ENCODE assay signal across 27 cellular contexts in genomic region chrX:135287266-135287823, GRCh38. TPM values are rescaled to one million over a fixed set of nuclear protein-coding genes. Genes with fewer than 3 reads are reported as not detected.
A peak's percentile ranks its signal among the peaks of the same experiment; 100 is the strongest.
DNase-seq lines count a peak whose midpoint lies in the region; ATAC-seq, FAIRE-seq and TF ChIP-seq lines count a peak whose summit lies in the region.
"Had no signal": no experiment of that assay in that cellular context is flagged by ENCODE, and none has a peak within 500 bp of the region (broad histone marks: within the 10 kb centered on the region; RNA-seq: fewer than 3 reads in every experiment).

No MANE protein-coding gene starts in this region.

- no peak overlapping the region for H3K4me2 ChIP-seq in K562 (ENCODE audit: insufficient read depth, low read length)
- no peak overlapping the region for H3K4me2 ChIP-seq in osteoblast (ENCODE audit: insufficient read depth, low read length)

- ATAC-seq in K562: no peak
- no peak for ATAC-seq in HG03045 (IDR thresholded peaks at IDR 0.05; ENCODE audit: unreplicated experiment)
- ATAC-seq in HG03439 (IDR thresholded peaks at IDR 0.05; ENCODE audit: unreplicated experiment): no peak

- H3K4me3 ChIP-seq in K562 (no peak overlapping the region), osteoblast (ENCODE audit: insufficient read depth, low read length) (no peak overlapping the region)
- H3K4me3 ChIP-seq: GM23248 had no signal

- H3K9me3 ChIP-seq in K562 (replicated peaks; ENCODE audit: control insufficient read depth, insufficient read depth, low read depth, low read length): no peaks in the 10 kb centered on the region
- peaks cover 16% of the 10 kb centered on the region for H3K9me3 ChIP-seq in osteoblast (ENCODE audit: low read depth, low read length)
- H3K9me3 ChIP-seq: Caco-2 had no signal

- peak; percentile 16 for FAIRE-seq in D721Med (lab: Jason Lieb, UNC)
- FAIRE-seq in K562 (lab: Jason Lieb, UNC): no peak
- FAIRE-seq: A204.1, GM12891, GM19239, H54, HTR-8/SVneo had no signal

- in situ Hi-C loops in KBM-7 (cut with MboI; ENCODE audit: low pct_unique_long_range_greater_than_20kb, low sequenced_read_pairs) (no loop called here), K562 (cut with MboI) (no loop called here)

- TF ChIP-seq CTCF in D721Med (IDR thresholded peaks at IDR 0.05; ENCODE audit: insufficient read depth, missing control alignments) (no peak), K562 (IDR thresholded peaks at IDR 0.05 in 2 of 3, conservative IDR thresholded peaks at IDR 0.05 in 1 of 3; ENCODE audit: insufficient read depth in 2 of 3, low read depth in 1 of 3, low read length in 3 of 3) (no peak), osteoblast (IDR thresholded peaks at IDR 0.05; ENCODE audit: extremely low read depth, low read depth, low read length) (no peak)

- H3K9me1 ChIP-seq in K562 (ENCODE audit: control insufficient read depth, insufficient read depth, low read length): no peaks in the 10 kb centered on the region

- no peak for TF ChIP-seq EP300 in K562 (IDR thresholded peaks at IDR 0.05; ENCODE audit: low read length)

- no peak for TF ChIP-seq RAD21 in K562 (CRISPR knock-in tag; conservative IDR thresholded peaks at IDR 0.05 in 1 of 2, IDR thresholded peaks at IDR 0.05 in 1 of 2)

- TF ChIP-seq POLR2A in K562 (conservative IDR thresholded peaks at IDR 0.05): no peak

- DNase-seq in D721Med (ENCODE audit: insufficient read length, low spot score): no peak
- peak; percentile 15 for DNase-seq in KBM-7
- DNase-seq in K562 (ENCODE audit: extremely low read depth in 1 of 4, low spot score in 3 of 4): no peak
- peak; percentile 3 for DNase-seq in osteoblast (ENCODE audit: insufficient read length, low spot score, missing footprints)
- DNase-seq in NCI-H524 treated with DMSO at 0.1 percent for 48 hours (lab: John Stamatoyannopoulos, UW): no peak
- DNase-seq: AML-193; Caco-2; CD4-positive, alpha-beta T cell; DMS153; DND-41; EL; GM23248; HCEC 1CT; HFFc6; IMR-90; Kasumi-1; KG1 had no signal

- no TSS peak for BruUV-seq in K562 (replicated peaks; lab: Mats Ljungman, UMichigan)

- intact Hi-C loops in K562 (cut with micrococcal nuclease): no loop called here

- no peak overlapping the region for H2AFZ ChIP-seq in K562 (ENCODE audit: low read depth, low read length)
- H2AFZ ChIP-seq in osteoblast (ENCODE audit: low read length): no peak overlapping the region
- H2AFZ ChIP-seq: GM23248 had no signal

- H4K20me1 ChIP-seq in K562 (replicated peaks; ENCODE audit: control insufficient read depth, insufficient read depth, low read length) (no peaks in the 10 kb centered on the region), osteoblast (ENCODE audit: insufficient read depth, low read length) (no peaks in the 10 kb centered on the region)

- POLR2A ChIA-PET in K562 (lab: Yijun Ruan, JAX): no interaction called here

- H3K36me3 ChIP-seq in K562 (ENCODE audit: control insufficient read depth, insufficient read depth, low read length) (no peaks in the 10 kb centered on the region), osteoblast (ENCODE audit: insufficient read depth, low read length) (no peaks in the 10 kb centered on the region)

- no peak overlapping the region for H3K9ac ChIP-seq in K562 (ENCODE audit: insufficient read depth in 1 of 2, low read depth in 2 of 2, low read length in 2 of 2)
- H3K9ac ChIP-seq: GM23248 had no signal

- H3K4me1 ChIP-seq in K562 (replicated peaks in 1 of 2; ENCODE audit: control insufficient read depth in 2 of 2, insufficient read depth in 2 of 2, low read length in 2 of 2) (no peaks in the 10 kb centered on the region), osteoblast (ENCODE audit: insufficient read depth, low read length) (no peaks in the 10 kb centered on the region)
- H3K4me1 ChIP-seq: Caco-2 had no signal

- H3K27me3 ChIP-seq in K562 (ENCODE audit: control insufficient read depth in 2 of 2, insufficient read depth in 2 of 2, low read length in 2 of 2) (no peaks in the 10 kb centered on the region), osteoblast (ENCODE audit: insufficient read depth, low read length) (no peaks in the 10 kb centered on the region)

- H3K27ac ChIP-seq in K562 (ENCODE audit: extremely low read depth, low read depth, low read length) (no peak overlapping the region), osteoblast (ENCODE audit: low read depth, low read length) (no peak overlapping the region)
- H3K27ac ChIP-seq: C4-2B, GM23248 had no signal

- WGBS in K562 (ENCODE audit: insufficient coverage, low coverage, missing lambda C conversion rate): 30% methylated on average over 2 of the region's 2 CpGs

- CTCF ChIA-PET in K562 (lab: Yijun Ruan, JAX; ENCODE audit: low intra/inter-chr PET ratio): no interaction called here

- H3K79me2 ChIP-seq in K562 (ENCODE audit: control insufficient read depth, insufficient read depth, low read length) (no peaks in the 10 kb centered on the region), osteoblast (ENCODE audit: insufficient read depth, low read length) (no peaks in the 10 kb centered on the region)

RNA-seq across cellular contexts. Expression of gene ETDC, which starts 21.9 kb away (rescaled TPM):
- total RNA-seq in K562 (2011; cell fraction: chromatin; rRNA removed; ENCODE audit: low replicate concordance): not detected in 2 replicates
- total RNA-seq in K562 (2011; cell fraction: nucleolus; rRNA removed): not detected in 2 replicates
- total RNA-seq in K562 (2011; cell fraction: nucleoplasm; rRNA removed): not detected in 2 replicates
- not detected in 2 replicates for total RNA-seq in K562 (2014; rRNA removed)
- total RNA-seq in K562 (2014; rRNA removed; fragmentation: Illumina TruSeq; extraction: Trizol): not detected in 2 replicates
- not detected in 2 replicates for total RNA-seq in K562 (2015; rRNA removed; fragmentation: Illumina TruSeq; extraction: Trizol)
- not detected in 2 replicates for total RNA-seq in K562 (2021)
- polyA plus RNA-seq in K562 (2011; rRNA removed): not detected in 2 replicates
- not detected in 2 replicates for polyA plus RNA-seq in K562 (2011; cell fraction: cytosol; rRNA removed)
- polyA plus RNA-seq in K562 (2011; cell fraction: nucleus; rRNA removed): not detected in 2 replicates
- polyA plus RNA-seq in K562 (2012): not detected in 2 replicates
- polyA plus RNA-seq in K562 (2014; fragmentation: Illumina TruSeq; extraction: Trizol): not detected in 2 replicates
- polyA plus RNA-seq in K562 (2014; fragmentation: Nextera tagmentation; extraction: Ambion mirVana): not detected
- polyA plus RNA-seq in K562 (2014; rRNA removed): not detected in 2 replicates
- not detected in 2 replicates for polyA minus RNA-seq in K562 (2011; rRNA and poly(A)+ RNA removed)
- polyA minus RNA-seq in K562 (2011; cell fraction: cytosol; rRNA and poly(A)+ RNA removed): not detected in 2 replicates
- not detected in 2 replicates for polyA minus RNA-seq in K562 (2011; cell fraction: nucleus; rRNA and poly(A)+ RNA removed)
- not detected in 2 replicates for total RNA-seq in osteoblast
- total RNA-seq: Caco-2; CD4-positive, alpha-beta T cell; G401; GM23248; HFFc6; IMR-90 had no signal
- polyA plus RNA-seq: BJ, GM23248, IMR-90 had no signal

RNA-seq across cellular contexts. Expression of gene ETDA, which starts 35.5 kb away (rescaled TPM):
- not detected in 2 replicates for total RNA-seq in K562 (2011; cell fraction: chromatin; rRNA removed; ENCODE audit: low replicate concordance)
- not detected in 2 replicates for total RNA-seq in K562 (2011; cell fraction: nucleolus; rRNA removed)
- total RNA-seq in K562 (2011; cell fraction: nucleoplasm; rRNA removed): not detected in 2 replicates
- not detected in 2 replicates for total RNA-seq in K562 (2014; rRNA removed)
- total RNA-seq in K562 (2014; rRNA removed; fragmentation: Illumina TruSeq; extraction: Trizol): not detected in 2 replicates
- total RNA-seq in K562 (2015; rRNA removed; fragmentation: Illumina TruSeq; extraction: Trizol): not detected in 2 replicates
- total RNA-seq in K562 (2021): not detected in 2 replicates
- not detected in 2 replicates for polyA plus RNA-seq in K562 (2011; rRNA removed)
- not detected in 2 replicates for polyA plus RNA-seq in K562 (2011; cell fraction: cytosol; rRNA removed)
- polyA plus RNA-seq in K562 (2011; cell fraction: nucleus; rRNA removed): not detected in 2 replicates
- not detected in 2 replicates for polyA plus RNA-seq in K562 (2012)
- not detected in 2 replicates for polyA plus RNA-seq in K562 (2014; fragmentation: Illumina TruSeq; extraction: Trizol)
- polyA plus RNA-seq in K562 (2014; fragmentation: Nextera tagmentation; extraction: Ambion mirVana): not detected
- polyA plus RNA-seq in K562 (2014; rRNA removed): not detected in 2 replicates
- polyA minus RNA-seq in K562 (2011; rRNA and poly(A)+ RNA removed): not detected in 2 replicates
- polyA minus RNA-seq in K562 (2011; cell fraction: cytosol; rRNA and poly(A)+ RNA removed): not detected in 2 replicates
- polyA minus RNA-seq in K562 (2011; cell fraction: nucleus; rRNA and poly(A)+ RNA removed): not detected in 2 replicates
- not detected in 2 replicates for total RNA-seq in osteoblast
- total RNA-seq: Caco-2; CD4-positive, alpha-beta T cell; G401; GM23248; HFFc6; IMR-90 had no signal
- polyA plus RNA-seq: BJ, GM23248, IMR-90 had no signal

RNA-seq across cellular contexts. Expression of gene ZNF75D, which starts 56.6 kb away (rescaled TPM):
- 8.5 and 13.4 TPM in 2 replicates for total RNA-seq in K562 (2011; cell fraction: chromatin; rRNA removed; ENCODE audit: low replicate concordance)
- total RNA-seq in K562 (2011; cell fraction: nucleolus; rRNA removed): 5.8 and 7.2 TPM in 2 replicates
- 9.5 and 10.4 TPM in 2 replicates for total RNA-seq in K562 (2011; cell fraction: nucleoplasm; rRNA removed)
- 3.0 and 4.0 TPM in 2 replicates for total RNA-seq in K562 (2014; rRNA removed)
- total RNA-seq in K562 (2014; rRNA removed; fragmentation: Illumina TruSeq; extraction: Trizol): 4.4 and 4.7 TPM in 2 replicates
- total RNA-seq in K562 (2015; rRNA removed; fragmentation: Illumina TruSeq; extraction: Trizol): 4.9 and 5.7 TPM in 2 replicates
- 3.2 and 4.2 TPM in 2 replicates for total RNA-seq in K562 (2021)
- 6.3 and 6.5 TPM in 2 replicates for polyA plus RNA-seq in K562 (2011; rRNA removed)
- polyA plus RNA-seq in K562 (2011; cell fraction: cytosol; rRNA removed): 1.7 and 2.7 TPM in 2 replicates
- 10.6 and 13.7 TPM in 2 replicates for polyA plus RNA-seq in K562 (2011; cell fraction: nucleus; rRNA removed)
- 3.2 and 5.5 TPM in 2 replicates for polyA plus RNA-seq in K562 (2012)
- polyA plus RNA-seq in K562 (2014; fragmentation: Illumina TruSeq; extraction: Trizol): 3.7 and 4.1 TPM in 2 replicates
- polyA plus RNA-seq in K562 (2014; fragmentation: Nextera tagmentation; extraction: Ambion mirVana): 1 to 10 TPM; 1.6 to 1.7 TPM
- 3.0 and 3.8 TPM in 2 replicates for polyA plus RNA-seq in K562 (2014; rRNA removed)
- 5.6 and 8.0 TPM in 2 replicates for polyA minus RNA-seq in K562 (2011; rRNA and poly(A)+ RNA removed)
- 2.4 and 2.5 TPM in 2 replicates for polyA minus RNA-seq in K562 (2011; cell fraction: cytosol; rRNA and poly(A)+ RNA removed)
- polyA minus RNA-seq in K562 (2011; cell fraction: nucleus; rRNA and poly(A)+ RNA removed): 9.7 and 17.1 TPM in 2 replicates
- total RNA-seq in osteoblast: 7.7 and 8.3 TPM in 2 replicates

RNA-seq across cellular contexts. Expression of gene ZNF449, which starts 57.3 kb away (rescaled TPM):
- 9.9 and 26.9 TPM in 2 replicates for total RNA-seq in K562 (2011; cell fraction: chromatin; rRNA removed; ENCODE audit: low replicate concordance)
- 4.0 and 7.2 TPM in 2 replicates for total RNA-seq in K562 (2011; cell fraction: nucleolus; rRNA removed)
- 12.3 and 16.6 TPM in 2 replicates for total RNA-seq in K562 (2011; cell fraction: nucleoplasm; rRNA removed)
- total RNA-seq in K562 (2014; rRNA removed) (2.6 and 3.2 TPM in 2 replicates), K562 (2014; rRNA removed; fragmentation: Illumina TruSeq; extraction: Trizol) (5.6 and 6.0 TPM in 2 replicates), K562 (2015; rRNA removed; fragmentation: Illumina TruSeq; extraction: Trizol) (5.7 TPM in 2 replicates), K562 (2021) (3.4 TPM in 2 replicates), osteoblast (11.6 and 14.7 TPM in 2 replicates)
- polyA plus RNA-seq in K562 (2011; rRNA removed) (7.9 and 8.4 TPM in 2 replicates), K562 (2014; fragmentation: Illumina TruSeq; extraction: Trizol) (4.6 and 4.7 TPM in 2 replicates), K562 (2014; fragmentation: Nextera tagmentation; extraction: Ambion mirVana) (1 to 10 TPM; 1.4 to 4.2 TPM), K562 (2014; rRNA removed) (3.9 and 4.3 TPM in 2 replicates)
- 1.1 and 3.0 TPM in 2 replicates for polyA plus RNA-seq in K562 (2011; cell fraction: cytosol; rRNA removed)
- polyA plus RNA-seq in K562 (2011; cell fraction: nucleus; rRNA removed): 17.5 and 24.9 TPM in 2 replicates
- 1.7 and 3.5 TPM in 2 replicates for polyA plus RNA-seq in K562 (2012)
- 7.4 and 11.1 TPM in 2 replicates for polyA minus RNA-seq in K562 (2011; rRNA and poly(A)+ RNA removed)
- polyA minus RNA-seq in K562 (2011; cell fraction: cytosol; rRNA and poly(A)+ RNA removed): 1.9 and 2.0 TPM in 2 replicates
- 11.7 and 24.3 TPM in 2 replicates for polyA minus RNA-seq in K562 (2011; cell fraction: nucleus; rRNA and poly(A)+ RNA removed)

Comparison
In these comparisons a context has a peak if more than half of its experiments do, and no peak if none do; other contexts are left out.
1. DNase-seq: peak in KBM-7 (single experiment) and osteoblast (single experiment); none in D721Med (single experiment), K562 (0 of 4) and NCI-H524 treated with DMSO at 0.1 percent for 48 hours (single experiment).